ENCODE assay signal across 18 cellular contexts in the genomic region with DNA sequence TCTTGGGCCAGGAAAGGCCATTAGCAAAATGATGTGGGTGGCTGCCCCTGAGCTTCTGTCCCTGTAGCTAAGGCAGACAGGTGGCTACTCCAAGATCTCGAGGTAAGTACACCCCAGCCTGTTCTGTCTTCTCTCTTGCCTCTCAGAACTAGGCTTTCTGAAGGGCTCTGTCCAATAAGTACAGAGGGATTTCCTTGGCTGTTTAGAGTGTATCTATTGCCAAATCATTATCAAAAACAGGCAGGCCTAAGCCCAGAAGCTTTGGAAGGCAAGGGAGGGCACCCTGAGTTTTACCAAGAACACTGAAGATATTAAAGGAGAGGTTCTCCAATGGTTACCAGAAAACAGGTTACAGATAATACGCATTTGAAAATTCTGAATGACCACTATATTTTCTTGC.
"Had no signal": no experiment of that assay in that cellular context is flagged by ENCODE, and none has a peak within 500 bp of the region (broad histone marks: within the 10 kb centered on the region; RNA-seq: fewer than 3 reads in every experiment).

No MANE protein-coding gene starts in this region.

- H3K4me1 ChIP-seq: Peyer's patch had no signal

- H3K36me3 ChIP-seq: Peyer's patch had no signal

- H3K9me3 ChIP-seq: Peyer's patch had no signal

- H3K27me3 ChIP-seq: Peyer's patch had no signal

- ATAC-seq: activated CD8-positive, alpha-beta T cell treated with anti-CD3 and anti-CD28 coated beads, Interleukin-2, amount 10 ng/mL, durations not matched to agents 7 days and 5 days had no signal

- H3K4me3 ChIP-seq: Peyer's patch had no signal

- DNase-seq: activated CD4-positive, alpha-beta T cell treated with anti-CD3 and anti-CD28 coated beads for 48 hours; activated CD4-positive, alpha-beta T cell treated with anti-CD3 and anti-CD28 coated beads, Interleukin-2, amount 50 U/mL, for 4 hours; activated CD4-positive, CD25-positive, alpha-beta regulatory T cell treated with anti-CD3 and anti-CD28 coated beads, Interleukin-2, amount 50 U/mL, for 72 hours; activated CD8-positive, alpha-beta memory T cell treated with anti-CD3 and anti-CD28 coated beads, Interleukin-2, amount 50 U/mL, for 48 hours; activated CD8-positive, alpha-beta T cell treated with anti-CD3 and anti-CD28 coated beads, Interleukin-2, amount 10 ng/mL, durations not matched to agents 7 days and 5 days; activated naive CD4-positive, alpha-beta T cell treated with anti-CD3 and anti-CD28 coated beads, Interleukin-2, amount 50 U/mL, for 16 hours; activated naive CD8-positive, alpha-beta T cell treated with anti-CD3 and anti-CD28 coated beads, Interleukin-2, amount 10 ng/mL, durations not matched to agents 7 days and 5 days; activated T-cell treated with anti-CD3 and anti-CD28 coated beads, Interleukin-2, amount 50 U/mL, for 1 hour; aorta; MM.1S; NCI-H1105 treated with DMSO at 0.1 percent for 48 hours; NCI-H1436 treated with DMSO at 0.1 percent for 48 hours; NCI-H187; NCI-H2081; NCI-H510A treated with DMSO at 0.1 percent for 48 hours; Peyer's patch; SIG-M5; T-helper 1 cell had no signal

- H3K27ac ChIP-seq: Peyer's patch had no signal
